ENCODE assay signal across 17 cellular contexts in genomic region chr7:74307738-74308505, GRCh38. TPM values are rescaled to one million over a fixed set of nuclear protein-coding genes. Genes with fewer than 3 reads are reported as not detected.
DNase-seq lines count a peak whose midpoint lies in the region; ATAC-seq and TF ChIP-seq lines count a peak whose summit lies in the region.
"Had no signal": no experiment of that assay in that cellular context is flagged by ENCODE, and none has a peak within 500 bp of the region (broad histone marks: within the 10 kb centered on the region; RNA-seq: fewer than 3 reads in every experiment).

No MANE protein-coding gene starts in this region.

- intact Hi-C loops in MCF 10A (cut with micrococcal nuclease) = no loop called here
- intact Hi-C loops in breast epithelium (cut with DNase I; ENCODE audit: low total_unique reads) = no loop called here
- intact Hi-C loops in left colon (cut with DNase I, micrococcal nuclease) = no loop called here
- intact Hi-C loops in esophagus muscularis mucosa (cut with DNase I) = no loop called here

- CTCF ChIA-PET in MCF 10A (lab: Yijun Ruan, JAX) = interaction anchor here (0.7 to 2.6 kb wide), 4 partner anchors 18 to 110 kb away, joined by 3 to 10 read pairs (median 4); partner anchors contain the start of gene CLIP2

- TF ChIP-seq POLR2A in breast epithelium (IDR thresholded peaks at IDR 0.05) = no peak
- no peak for TF ChIP-seq POLR2A in esophagus muscularis mucosa (IDR thresholded peaks at IDR 0.05; ENCODE audit: low read depth)

- POLR2A ChIA-PET in MCF 10A (lab: Yijun Ruan, JAX) = interaction anchor here (0.5 kb wide), 1 partner anchor 133 kb away, joined by 3 read pairs; no protein-coding TSS in a partner anchor

- 100% methylated on average over 7 of the region's 10 CpGs for WGBS in esophagus muscularis mucosa

- H3K27me3 ChIP-seq in breast epithelium (no peaks in the 10 kb centered on the region), esophagus muscularis mucosa (no peaks in the 10 kb centered on the region)
- H3K27me3 ChIP-seq: cardiac muscle cell had no signal

- no peak for TF ChIP-seq EP300 in esophagus muscularis mucosa (IDR thresholded peaks at IDR 0.05)

- H3K27ac ChIP-seq in breast epithelium = no peak overlapping the region
- H3K27ac ChIP-seq in esophagus muscularis mucosa (replicated peaks in 1 of 4) = peak overlapping the region in 1 of 4 donors; percentile 35
- H3K27ac ChIP-seq: cardiac muscle cell had no signal

- DNase-seq in MCF 10A (ENCODE audit: unreplicated experiment) (peak; percentile 79), breast epithelium (ENCODE audit: low spot score in 2 of 2) (no peak), T-helper 17 cell (no peak), left colon (no peak), type B pancreatic cell (ENCODE audit: extremely low spot score, unreplicated experiment) (no peak), esophagus muscularis mucosa (ENCODE audit: extremely low spot score) (no peak), NCI-H82 (lab: John Stamatoyannopoulos, UW) (no peak)
- DNase-seq in stimulated activated CD4-positive, alpha-beta T cell treated with anti-CD3 and anti-CD28 coated beads, Interleukin-15, amount 100 ng/mL, for 24 hours = no peak
- DNase-seq: activated CD4-positive, alpha-beta memory T cell treated with anti-CD3 and anti-CD28 coated beads, Interleukin-2, amount 10 ng/mL, durations not matched to agents 7 days and 5 days; effector memory CD8-positive, alpha-beta T cell; left lung; NCI-H524; spleen; stimulated activated naive B cell treated with anti-CD40 and anti-IgM and Interleukin-4, amounts not matched to agents 10 μg/mL and 1 μg/mL and 100 μg/mL, for 72 hours had no signal

- H3K4me3 ChIP-seq in breast epithelium (no peak overlapping the region), esophagus muscularis mucosa (no peak overlapping the region)
- H3K4me3 ChIP-seq: cardiac muscle cell, HAP-1, left lung had no signal

- H3K27ac Mint-ChIP-seq in MCF 10A (ENCODE audit: low read depth, unreplicated experiment) = no peak overlapping the region
- H3K27ac Mint-ChIP-seq in T-helper 17 cell = no peak overlapping the region
- H3K27ac Mint-ChIP-seq in type B pancreatic cell = peak overlapping the region; percentile 33
- H3K27ac Mint-ChIP-seq: activated CD4-positive, alpha-beta memory T cell treated with anti-CD3 and anti-CD28 coated beads, Interleukin-2, amount 10 ng/mL, durations not matched to agents 7 days and 5 days had no signal

- H3K4me1 Mint-ChIP-seq in MCF 10A (ENCODE audit: insufficient read depth, unreplicated experiment) = peaks cover 17% of the 10 kb centered on the region
- peaks cover 7% of the 10 kb centered on the region for H3K4me1 Mint-ChIP-seq in T-helper 17 cell
- no peaks in the 10 kb centered on the region for H3K4me1 Mint-ChIP-seq in type B pancreatic cell (ENCODE audit: unreplicated experiment)

- H3K4me1 ChIP-seq in breast epithelium (peaks cover 6 to 13% of the 10 kb centered on the region in 2 donors), esophagus muscularis mucosa (peaks cover 16 to 36% (median 28%) of the 10 kb centered on the region in 4 donors)

- H3K36me3 Mint-ChIP-seq in MCF 10A (ENCODE audit: insufficient read depth, unreplicated experiment) (peaks cover 19% of the 10 kb centered on the region), T-helper 17 cell (ENCODE audit: low read depth) (no peaks in the 10 kb centered on the region), type B pancreatic cell (peaks cover 3% of the 10 kb centered on the region)
- H3K36me3 Mint-ChIP-seq: activated naive CD4-positive, alpha-beta T cell treated with anti-CD3 and anti-CD28 coated beads, Interleukin-2, amount 50 U/mL, for 72 hours had no signal

- TF ChIP-seq CTCF in MCF 10A (IDR thresholded peaks at IDR 0.05; ENCODE audit: unreplicated experiment) (no peak), breast epithelium (IDR thresholded peaks at IDR 0.05) (no peak), type B pancreatic cell (conservative IDR thresholded peaks at IDR 0.05) (no peak), esophagus muscularis mucosa (IDR thresholded peaks at IDR 0.05) (no peak)

- no TSS peak for BruUV-seq in MCF 10A (replicated peaks; lab: Mats Ljungman, UMichigan)

- H3K4me3 Mint-ChIP-seq in MCF 10A (ENCODE audit: unreplicated experiment) (no peak overlapping the region), T-helper 17 cell (peak overlapping the region; percentile 50), type B pancreatic cell (no peak overlapping the region)
- H3K4me3 Mint-ChIP-seq: activated CD4-positive, alpha-beta memory T cell treated with anti-CD3 and anti-CD28 coated beads, Interleukin-2, amount 10 ng/mL, durations not matched to agents 7 days and 5 days had no signal

- H3K36me3 ChIP-seq in breast epithelium (no peaks in the 10 kb centered on the region), esophagus muscularis mucosa (no peaks in the 10 kb centered on the region)
- H3K36me3 ChIP-seq: cardiac muscle cell, HAP-1, left lung, spleen had no signal

- no peak for ATAC-seq in T-helper 17 cell
- peak; percentile 23 for ATAC-seq in left colon
- ATAC-seq: effector memory CD8-positive, alpha-beta T cell had no signal

- H3K27me3 Mint-ChIP-seq in MCF 10A (ENCODE audit: insufficient read depth, unreplicated experiment) = no peaks in the 10 kb centered on the region
- peaks cover 19% of the 10 kb centered on the region for H3K27me3 Mint-ChIP-seq in T-helper 17 cell
- no peaks in the 10 kb centered on the region for H3K27me3 Mint-ChIP-seq in type B pancreatic cell
- H3K27me3 Mint-ChIP-seq: stimulated activated naive B cell treated with anti-CD40 and anti-IgM and Interleukin-4, amounts not matched to agents 10 μg/mL and 1 μg/mL and 100 μg/mL, for 72 hours had no signal

- no peaks in the 10 kb centered on the region for H3K9me3 Mint-ChIP-seq in MCF 10A (ENCODE audit: unreplicated experiment)
- no peaks in the 10 kb centered on the region for H3K9me3 Mint-ChIP-seq in type B pancreatic cell
- H3K9me3 Mint-ChIP-seq: activated naive CD4-positive, alpha-beta T cell treated with anti-CD3 and anti-CD28 coated beads, Interleukin-2, amount 50 U/mL, for 72 hours; effector memory CD8-positive, alpha-beta T cell; stimulated activated naive B cell treated with anti-CD40 and anti-IgM and Interleukin-4, amounts not matched to agents 10 μg/mL and 1 μg/mL and 100 μg/mL, for 72 hours had no signal

- no peaks in the 10 kb centered on the region for H3K9me3 ChIP-seq in breast epithelium
- no peaks in the 10 kb centered on the region for H3K9me3 ChIP-seq in T-helper 17 cell (ENCODE audit: control insufficient read depth, low read length, poor library complexity, severe bottlenecking)
- no peaks in the 10 kb centered on the region for H3K9me3 ChIP-seq in esophagus muscularis mucosa
- H3K9me3 ChIP-seq: HAP-1, left lung, spleen had no signal

RNA-seq across cellular contexts. Expression of gene CLIP2, which starts 18.7 kb away (rescaled TPM):
- total RNA-seq in MCF 10A (2022) (13.7 and 14.2 TPM in 2 replicates), breast epithelium (10 to 100 TPM in 2 of 3 donors, 1 to 10 TPM in 1; 7.3 to 20.3 (median 13.0) TPM), T-helper 17 cell (10 to 100 TPM in 1 of 2 donors, 1 to 10 TPM in 1; 3.2 to 13.4 TPM), left colon (10 to 100 TPM; 63.5 to 83.6 TPM), type B pancreatic cell (ENCODE audit: low replicate concordance) (45.0 and 48.9 TPM in 2 replicates), esophagus muscularis mucosa (10 to 100 TPM; 25.5 to 44.3 (median 37.1) TPM)

RNA-seq across cellular contexts. Expression of gene RFC2, which starts 53.7 kb away (rescaled TPM):
- total RNA-seq in MCF 10A (2022) = 16.3 and 35.0 TPM in 2 replicates
- 10 to 100 TPM; 15.4 to 25.6 (median 17.1) TPM for total RNA-seq in breast epithelium
- 10 to 100 TPM in 1 of 2 donors, 1 to 10 TPM in 1; 9.5 to 12.4 TPM for total RNA-seq in T-helper 17 cell
- 10 to 100 TPM; 13.9 to 16.1 TPM for total RNA-seq in left colon
- 26.5 and 40.9 TPM in 2 replicates for total RNA-seq in type B pancreatic cell (ENCODE audit: low replicate concordance)
- 10 to 100 TPM in 3 of 4 donors, 1 to 10 TPM in 1; 7.5 to 18.7 (median 14.9) TPM for total RNA-seq in esophagus muscularis mucosa
